9 cellular contexts compared by ENCODE assay signal in genomic region chr20:25077610-25078169, GRCh38. TPM values are rescaled to one million over a fixed set of nuclear protein-coding genes. Genes with fewer than 3 reads are reported as not detected.
DNase-seq lines count a peak whose midpoint lies in the region; ATAC-seq and TF ChIP-seq lines count a peak whose summit lies in the region.
"Had no signal": no experiment of that assay in that cellular context is flagged by ENCODE, and none has a peak within 500 bp of the region (broad histone marks: within the 10 kb centered on the region; RNA-seq: fewer than 3 reads in every experiment).

No MANE protein-coding gene starts in this region.

- H3K9ac ChIP-seq in SK-N-SH (no peak overlapping the region), skeletal muscle satellite cell (ENCODE audit: low read depth, low read length) (no peak overlapping the region)

- no peaks in the 10 kb centered on the region for H4K20me1 ChIP-seq in SK-N-SH (ENCODE audit: insufficient read depth)

- H3K27me3 ChIP-seq in SK-N-SH (ENCODE audit: insufficient read depth) (peaks cover 64% of the 10 kb centered on the region), skeletal muscle satellite cell (ENCODE audit: control insufficient read depth, insufficient read depth, low read length) (peaks cover 94% of the 10 kb centered on the region)

- H3K9me3 Mint-ChIP-seq in glutamatergic neuron (ENCODE audit: unreplicated experiment), result peaks cover 4% of the 10 kb centered on the region

- peaks cover 2% of the 10 kb centered on the region for H3K4me1 Mint-ChIP-seq in glutamatergic neuron (ENCODE audit: low read depth, unreplicated experiment)

- peak overlapping the region; percentile 65 for H3K4me3 Mint-ChIP-seq in glutamatergic neuron (ENCODE audit: unreplicated experiment)

- DNase-seq in SK-N-SH (peak; percentile 65), glutamatergic neuron (peak; percentile 57)

- no peak overlapping the region for H3K27ac Mint-ChIP-seq in glutamatergic neuron (ENCODE audit: unreplicated experiment)

- H3K4me2 ChIP-seq in SK-N-SH (peak overlapping the region; percentile 71), skeletal muscle satellite cell (ENCODE audit: low read length) (peak overlapping the region; percentile 72)

- H3K4me3 ChIP-seq in GM08714 (ENCODE audit: low read length) (peak overlapping the region; percentile 19; the same call in 1 of the 2 replicates), SK-N-SH (ENCODE audit: low read depth in 2 of 2, low read length in 1 of 2) (peak overlapping the region; percentile 31 to 46), skeletal muscle satellite cell (ENCODE audit: low read length) (peak overlapping the region; percentile 56)
- H3K4me3 ChIP-seq: K562 had no signal

- no peak for TF ChIP-seq POLR2A in GM18505 (IDR thresholded peaks at IDR 0.05; ENCODE audit: borderline replicate concordance, extremely low read depth, insufficient read depth, insufficient read length)

- 12% methylated on average over 24 of the region's 38 CpGs for WGBS in SK-N-SH (ENCODE audit: low lambda C conversion rate)

- H3K27me3 Mint-ChIP-seq in glutamatergic neuron (ENCODE audit: unreplicated experiment), result peaks cover 19% of the 10 kb centered on the region

- H3K9me2 ChIP-seq in SK-N-SH, result no peaks in the 10 kb centered on the region

- POLR2A ChIA-PET in SK-N-SH (lab: Yijun Ruan, JAX), result no interaction called here

- H3K4me1 ChIP-seq in SK-N-SH (ENCODE audit: control insufficient read depth in 1 of 2, insufficient read depth in 2 of 2, low read depth in 1 of 2, low read length in 1 of 2) (peaks cover 0 to 9% of the 10 kb centered on the region in 2 experiments; a peak in 1 of 4 replicates), skeletal muscle satellite cell (ENCODE audit: control insufficient read depth, insufficient read depth, low read length) (peaks cover 6% of the 10 kb centered on the region)

- no peaks in the 10 kb centered on the region for H3K79me2 ChIP-seq in SK-N-SH (ENCODE audit: insufficient read depth)

- no peak overlapping the region for H2AFZ ChIP-seq in SK-N-SH (ENCODE audit: low read depth)

- CTCF ChIA-PET in SK-N-SH (lab: Yijun Ruan, JAX), result interaction anchor here (0.8 to 1.9 kb wide), 6 partner anchors 13 to 101 kb away, joined by 3 to 8 read pairs (median 4); no protein-coding TSS in a partner anchor

- TF ChIP-seq EP300 in SK-N-SH (IDR thresholded peaks at IDR 0.05; ENCODE audit: borderline replicate concordance in 1 of 2, low read depth in 1 of 2, low read length in 1 of 2), result no peak

- no peak for TF ChIP-seq CTCF in SK-N-SH (IDR thresholded peaks at IDR 0.05)
- TF ChIP-seq CTCF in glutamatergic neuron (IDR thresholded peaks at IDR 0.05; ENCODE audit: partially characterized antibody, unreplicated experiment), result no peak

- H3K36me3 Mint-ChIP-seq in glutamatergic neuron (ENCODE audit: unreplicated experiment), result no peaks in the 10 kb centered on the region

- ATAC-seq in GM19463 (IDR thresholded peaks at IDR 0.05; ENCODE audit: unreplicated experiment) (no peak), GM18505 (IDR thresholded peaks at IDR 0.05; ENCODE audit: unreplicated experiment) (no peak), GM21447 (IDR thresholded peaks at IDR 0.05; ENCODE audit: unreplicated experiment) (no peak), HG02885 (IDR thresholded peaks at IDR 0.05; ENCODE audit: poor library complexity, unreplicated experiment) (no peak)
- ATAC-seq: K562 had no signal

- no peaks in the 10 kb centered on the region for H3F3A ChIP-seq in SK-N-SH (replicated peaks; ENCODE audit: insufficient read depth)

- H3K27ac ChIP-seq in SK-N-SH (ENCODE audit: low read depth in 2 of 2, low read length in 1 of 2), result no peak overlapping the region

- H3K9me3 ChIP-seq in SK-N-SH (no peaks in the 10 kb centered on the region), skeletal muscle satellite cell (replicated peaks; ENCODE audit: low read length) (no peaks in the 10 kb centered on the region)

- TF ChIP-seq RAD21 in SK-N-SH (IDR thresholded peaks at IDR 0.05; ENCODE audit: low read length), result no peak

- H3K36me3 ChIP-seq in SK-N-SH (replicated peaks in 1 of 2; ENCODE audit: control insufficient read depth in 1 of 2, insufficient read depth in 2 of 2, low read length in 1 of 2) (no peaks in the 10 kb centered on the region), skeletal muscle satellite cell (ENCODE audit: insufficient read depth, low read length) (no peaks in the 10 kb centered on the region)

TF ChIP-seq in SK-N-SH, 30 proteins besides CTCF, POLR2A, EP300 and RAD21 (continues in another document):
- TF ChIP-seq GABPA (IDR thresholded peaks at IDR 0.05; ENCODE audit: low read depth) (no peak), EZH2phosphoT487 (IDR thresholded peaks at IDR 0.05; ENCODE audit: borderline replicate concordance, low read depth) (no peak), TAF1 (IDR thresholded peaks at IDR 0.05; ENCODE audit: borderline replicate concordance, low read depth, low read length) (no peak), NRF1 (IDR thresholded peaks at IDR 0.05; ENCODE audit: low read depth, low read length) (no peak), SMC3 (IDR thresholded peaks at IDR 0.05; ENCODE audit: low read depth, low read length) (no peak), REST (IDR thresholded peaks at IDR 0.05; ENCODE audit: low read depth, low read length) (no peak), FOXM1 (IDR thresholded peaks at IDR 0.05; ENCODE audit: low read depth) (no peak)
- TF ChIP-seq, protein P1, sequence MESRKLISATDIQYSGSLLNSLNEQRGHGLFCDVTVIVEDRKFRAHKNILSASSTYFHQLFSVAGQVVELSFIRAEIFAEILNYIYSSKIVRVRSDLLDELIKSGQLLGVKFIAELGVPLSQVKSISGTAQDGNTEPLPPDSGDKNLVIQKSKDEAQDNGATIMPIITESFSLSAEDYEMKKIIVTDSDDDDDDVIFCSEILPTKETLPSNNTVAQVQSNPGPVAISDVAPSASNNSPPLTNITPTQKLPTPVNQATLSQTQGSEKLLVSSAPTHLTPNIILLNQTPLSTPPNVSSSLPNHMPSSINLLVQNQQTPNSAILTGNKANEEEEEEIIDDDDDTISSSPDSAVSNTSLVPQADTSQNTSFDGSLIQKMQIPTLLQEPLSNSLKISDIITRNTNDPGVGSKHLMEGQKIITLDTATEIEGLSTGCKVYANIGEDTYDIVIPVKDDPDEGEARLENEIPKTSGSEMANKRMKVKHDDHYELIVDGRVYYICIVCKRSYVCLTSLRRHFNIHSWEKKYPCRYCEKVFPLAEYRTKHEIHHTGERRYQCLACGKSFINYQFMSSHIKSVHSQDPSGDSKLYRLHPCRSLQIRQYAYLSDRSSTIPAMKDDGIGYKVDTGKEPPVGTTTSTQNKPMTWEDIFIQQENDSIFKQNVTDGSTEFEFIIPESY (IDR thresholded peaks at IDR 0.05; ENCODE audit: borderline replicate concordance, low read depth), result no peak
- TF ChIP-seq, protein P2, sequence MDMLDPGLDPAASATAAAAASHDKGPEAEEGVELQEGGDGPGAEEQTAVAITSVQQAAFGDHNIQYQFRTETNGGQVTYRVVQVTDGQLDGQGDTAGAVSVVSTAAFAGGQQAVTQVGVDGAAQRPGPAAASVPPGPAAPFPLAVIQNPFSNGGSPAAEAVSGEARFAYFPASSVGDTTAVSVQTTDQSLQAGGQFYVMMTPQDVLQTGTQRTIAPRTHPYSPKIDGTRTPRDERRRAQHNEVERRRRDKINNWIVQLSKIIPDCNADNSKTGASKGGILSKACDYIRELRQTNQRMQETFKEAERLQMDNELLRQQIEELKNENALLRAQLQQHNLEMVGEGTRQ (IDR thresholded peaks at IDR 0.05; ENCODE audit: borderline replicate concordance, low read depth, low read length), result no peak
- TF ChIP-seq, protein P3, sequence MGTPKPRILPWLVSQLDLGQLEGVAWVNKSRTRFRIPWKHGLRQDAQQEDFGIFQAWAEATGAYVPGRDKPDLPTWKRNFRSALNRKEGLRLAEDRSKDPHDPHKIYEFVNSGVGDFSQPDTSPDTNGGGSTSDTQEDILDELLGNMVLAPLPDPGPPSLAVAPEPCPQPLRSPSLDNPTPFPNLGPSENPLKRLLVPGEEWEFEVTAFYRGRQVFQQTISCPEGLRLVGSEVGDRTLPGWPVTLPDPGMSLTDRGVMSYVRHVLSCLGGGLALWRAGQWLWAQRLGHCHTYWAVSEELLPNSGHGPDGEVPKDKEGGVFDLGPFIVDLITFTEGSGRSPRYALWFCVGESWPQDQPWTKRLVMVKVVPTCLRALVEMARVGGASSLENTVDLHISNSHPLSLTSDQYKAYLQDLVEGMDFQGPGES (IDR thresholded peaks at IDR 0.05; ENCODE audit: low read depth, low read length), result no peak

RNA-seq across cellular contexts. Expression of gene VSX1, which starts 4.3 kb away (rescaled TPM):
- polyA plus RNA-seq in SK-N-SH (2012; rRNA removed), result not detected in 2 replicates
- polyA plus RNA-seq in SK-N-SH (2012; cell fraction: cytosol; rRNA removed), result not detected in 2 replicates
- not detected in 2 replicates for polyA plus RNA-seq in SK-N-SH (2012; cell fraction: nucleus; rRNA removed)
- not detected for total RNA-seq in glutamatergic neuron (ENCODE audit: unreplicated experiment)
- not detected in 2 replicates for total RNA-seq in skeletal muscle satellite cell (2012; rRNA removed)
- total RNA-seq: K562 had no signal
- polyA plus RNA-seq: K562 had no signal

RNA-seq across cellular contexts. Expression of gene ACSS1, which starts 19.8 kb away (rescaled TPM):
- polyA plus RNA-seq in SK-N-SH (2012; rRNA removed), result 1.3 and 2.0 TPM in 2 replicates
- 0.68 and 1.2 TPM in 2 replicates for polyA plus RNA-seq in SK-N-SH (2012; cell fraction: cytosol; rRNA removed)
- 3.3 and 4.9 TPM in 2 replicates for polyA plus RNA-seq in SK-N-SH (2012; cell fraction: nucleus; rRNA removed)
- total RNA-seq in glutamatergic neuron (ENCODE audit: unreplicated experiment), result not detected
- total RNA-seq in skeletal muscle satellite cell (2012; rRNA removed), result 1.5 and 2.0 TPM in 2 replicates
